Comparison of ENCODE assay signal across 8 cellular contexts in genomic region chr7:30238721-30239441, GRCh38. TPM values are rescaled to one million over a fixed set of nuclear protein-coding genes. Genes with fewer than 3 reads are reported as not detected.
DNase-seq lines count a peak whose midpoint lies in the region; ATAC-seq and TF ChIP-seq lines count a peak whose summit lies in the region.

No MANE protein-coding gene starts in this region.

- no peak for TF ChIP-seq CTCF in LNCaP clone FGC (IDR thresholded peaks at IDR 0.05; ENCODE audit: control insufficient read depth, extremely low read depth, insufficient read depth)

- no peak overlapping the region for H3K4me3 ChIP-seq in LNCaP clone FGC (ENCODE audit: low read depth, low read length)

- intact Hi-C loops in left ventricle myocardium superior (cut with micrococcal nuclease), result no loop called here

- ATAC-seq in GM21717 (IDR thresholded peaks at IDR 0.05; ENCODE audit: unreplicated experiment), result peak; percentile 69
- ATAC-seq in SK-N-SH treated with all-trans-retinoic acid at 6 μM for 48 hours, result peak; percentile 95
- ATAC-seq in left ventricle myocardium superior, result peak; percentile 58

- DNase-seq in NCI-H82 (lab: John Stamatoyannopoulos, UW) (peak; percentile 11), NCI-H82 treated with DMSO at 0.1 percent for 48 hours (lab: John Stamatoyannopoulos, UW; ENCODE audit: unreplicated experiment) (no peak), LNCaP clone FGC (ENCODE audit: low read depth) (peak; percentile 87), left ventricle myocardium superior (peak; percentile 60), islet precursor cell (no peak), cortex of kidney (lab: John Stamatoyannopoulos, UW) (no peak)

TF ChIP-seq in SK-N-SH treated with all-trans-retinoic acid at 6 μM for 48 hours, 23 proteins besides CTCF, POLR2A, EP300 and RAD21:
- TF ChIP-seq ZFP30 (CRISPR knock-in tag; IDR thresholded peaks at IDR 0.05) (no peak), ISL1 (CRISPR knock-in tag; IDR thresholded peaks at IDR 0.05) (peak; percentile 43)

RNA-seq across cellular contexts. Expression of gene ZNRF2, which starts 45.5 kb away (rescaled TPM):
- total RNA-seq in left ventricle myocardium superior, result 8.6 TPM

Comparison
In these comparisons a context has a peak if more than half of its experiments do, and no peak if none do; other contexts are left out.
1. DNase-seq: peak in NCI-H82 (single experiment), LNCaP clone FGC (single experiment) and left ventricle myocardium superior (single experiment); none in NCI-H82 treated with DMSO at 0.1 percent for 48 hours (single experiment), islet precursor cell (single experiment) and cortex of kidney (single experiment).
2. Peak in every context shown above with its lines, with median percentiles within 50 percentile points of each other: ATAC-seq.